In the genomic region with DNA sequence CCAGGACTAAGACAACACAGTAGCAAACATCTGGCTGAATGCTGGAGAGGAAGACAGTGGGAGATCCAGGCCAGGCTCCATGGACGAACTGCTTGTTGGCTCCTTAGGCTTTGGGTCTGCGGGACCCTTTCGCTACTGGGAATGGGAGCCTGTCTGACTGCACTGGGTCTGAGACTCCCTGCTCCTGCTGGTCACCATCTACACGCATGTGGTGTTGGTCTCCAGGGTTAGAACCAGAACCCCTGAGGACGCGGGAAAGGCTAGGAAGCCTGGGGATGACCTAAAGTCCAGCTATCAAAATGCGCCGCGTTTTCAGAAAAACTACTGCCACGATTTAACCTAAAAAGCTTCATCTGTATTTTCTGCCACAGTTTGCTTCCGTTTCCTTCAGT, we compare ENCODE assay signal across 8 cellular contexts. TPM values are rescaled to one million over a fixed set of nuclear protein-coding genes. Genes with fewer than 3 reads are reported as not detected.
A peak's percentile ranks its signal among the peaks of the same experiment; 100 is the strongest.
DNase-seq lines count a peak whose midpoint lies in the region; ATAC-seq, FAIRE-seq and TF ChIP-seq lines count a peak whose summit lies in the region.

No MANE protein-coding gene starts in this region.

- H2AFZ ChIP-seq in SK-N-SH (ENCODE audit: low read depth) (peak overlapping the region; percentile 92), astrocyte (ENCODE audit: low read depth, low read length) (peak overlapping the region; percentile 87), HepG2 (ENCODE audit: low read length) (no peak overlapping the region)

- in situ Hi-C loops in HepG2 (cut with HindIII; ENCODE audit: extremely low pct_ligation_motif_present, low pct_unique_long_range_greater_than_20kb), result no loop called here

- TF ChIP-seq RAD21 in SK-N-SH (IDR thresholded peaks at IDR 0.05; ENCODE audit: low read length) (no peak), HepG2 (CRISPR knock-in tag; IDR thresholded peaks at IDR 0.05) (no peak)

- peaks cover 40% of the 10 kb centered on the region for H3K79me2 ChIP-seq in SK-N-SH (ENCODE audit: insufficient read depth)
- peaks cover 43% of the 10 kb centered on the region for H3K79me2 ChIP-seq in astrocyte (ENCODE audit: insufficient read depth, low read length)
- peaks cover 36% of the 10 kb centered on the region for H3K79me2 ChIP-seq in HepG2 (ENCODE audit: insufficient read depth, low read length)

- ATAC-seq in SK-N-SH treated with all-trans-retinoic acid at 6 μM for 48 hours, result no peak
- ATAC-seq in HepG2, result no peak
- no peak for ATAC-seq in GM21360 (IDR thresholded peaks at IDR 0.05; ENCODE audit: unreplicated experiment)
- ATAC-seq in HG02798 (IDR thresholded peaks at IDR 0.05; ENCODE audit: poor library complexity, unreplicated experiment), result no peak
- no peak for ATAC-seq in HG02970 (IDR thresholded peaks at IDR 0.05; ENCODE audit: low FRiP score, unreplicated experiment)

- H3K27ac ChIP-seq in SK-N-SH (ENCODE audit: low read depth in 2 of 2, low read length in 1 of 2), result peak overlapping the region in 1 of 2 experiments; percentile 89; a peak in 3 of 4 replicates
- peak overlapping the region; percentile 92 for H3K27ac ChIP-seq in astrocyte (ENCODE audit: low read depth, low read length)
- H3K27ac ChIP-seq in HepG2 (ENCODE audit: extremely low read length, insufficient read depth, low read length), result no peak overlapping the region
- peak overlapping the region; percentile 92 to 100 for H3K27ac ChIP-seq in testis

- TF ChIP-seq POLR2A in HepG2 (IDR thresholded peaks at IDR 0.05; ENCODE audit: insufficient read depth in 1 of 2, low read depth in 2 of 2, low read length in 2 of 2) (no peak), testis (IDR thresholded peaks at IDR 0.05) (no peak)

- TF ChIP-seq CTCF in SK-N-SH (IDR thresholded peaks at IDR 0.05) (no peak), astrocyte (IDR thresholded peaks at IDR 0.05; ENCODE audit: insufficient read depth, low read depth, low read length) (no peak), HepG2 (CRISPR knock-in tag; IDR thresholded peaks at IDR 0.05) (no peak), testis (IDR thresholded peaks at IDR 0.05) (no peak)

- POLR2A ChIA-PET in SK-N-SH (lab: Yijun Ruan, JAX) (interaction anchor here (1.3 kb wide), 1 partner anchor 33 kb away, joined by 4 read pairs; no protein-coding TSS in a partner anchor), HepG2 (lab: Yijun Ruan, JAX) (interaction anchor here (1.7 kb wide), 1 partner anchor 18 kb away, joined by 5 read pairs; no protein-coding TSS in a partner anchor)

- no peaks in the 10 kb centered on the region for H3K9me3 ChIP-seq in SK-N-SH
- H3K9me3 ChIP-seq in astrocyte (ENCODE audit: insufficient read depth, low read depth, low read length), result no peaks in the 10 kb centered on the region
- H3K9me3 ChIP-seq in HepG2 (ENCODE audit: low read length), result no peaks in the 10 kb centered on the region
- no peaks in the 10 kb centered on the region for H3K9me3 ChIP-seq in testis

- intact Hi-C loops in HepG2 (cut with micrococcal nuclease; ENCODE audit: unreplicated experiment), result no loop called here
- intact Hi-C loops in testis (cut with DNase I; ENCODE audit: low total_unique reads), result no loop called here

- DNase-seq in SK-N-SH (no peak), astrocyte (ENCODE audit: low read depth) (no peak), HepG2 (ENCODE audit: low spot score) (no peak), testis (peak; percentile 37)

- peak overlapping the region; percentile 93 for H3K4me3 Mint-ChIP-seq in astrocyte (ENCODE audit: unreplicated experiment)

- H3F3A ChIP-seq in SK-N-SH (replicated peaks; ENCODE audit: insufficient read depth), result peaks cover 21% of the 10 kb centered on the region

- no peaks in the 10 kb centered on the region for H3K27me3 ChIP-seq in SK-N-SH (ENCODE audit: insufficient read depth)
- H3K27me3 ChIP-seq in astrocyte (ENCODE audit: insufficient read depth, low read length), result no peaks in the 10 kb centered on the region
- H3K27me3 ChIP-seq in HepG2 (ENCODE audit: control insufficient read depth in 1 of 2, insufficient read depth in 2 of 2, low read length in 2 of 2), result peaks cover 0 to 3% of the 10 kb centered on the region in 2 experiments; a peak in 2 of 5 replicates
- H3K27me3 ChIP-seq in testis, result no peaks in the 10 kb centered on the region

- BruUV-seq in HepG2 (replicated peaks; lab: Mats Ljungman, UMichigan), result TSS peak; percentile 92

- H3K27me3 Mint-ChIP-seq in astrocyte (ENCODE audit: low read depth, unreplicated experiment), result no peaks in the 10 kb centered on the region

- no peak for FAIRE-seq in astrocyte (lab: Jason Lieb, UNC)
- FAIRE-seq in HepG2 (lab: Jason Lieb, UNC), result no peak

- H3K27ac Mint-ChIP-seq in astrocyte (ENCODE audit: unreplicated experiment), result peak overlapping the region; percentile 55

- peaks cover 20% of the 10 kb centered on the region in 2 experiments for H3K4me1 ChIP-seq in SK-N-SH (ENCODE audit: control insufficient read depth in 1 of 2, insufficient read depth in 2 of 2, low read depth in 1 of 2, low read length in 1 of 2)
- peaks cover 10% of the 10 kb centered on the region for H3K4me1 ChIP-seq in astrocyte (ENCODE audit: insufficient read depth, low read length)
- H3K4me1 ChIP-seq in HepG2 (ENCODE audit: insufficient read depth, low read length), result peaks cover 48% of the 10 kb centered on the region
- H3K4me1 ChIP-seq in testis, result peaks cover 9% of the 10 kb centered on the region

- peak overlapping the region; percentile 89 for H3K4me2 ChIP-seq in SK-N-SH
- peak overlapping the region; percentile 87 for H3K4me2 ChIP-seq in astrocyte (ENCODE audit: low read length)
- H3K4me2 ChIP-seq in HepG2 (ENCODE audit: low read depth, low read length), result peak overlapping the region; percentile 70

- WGBS in SK-N-SH (ENCODE audit: low lambda C conversion rate), result 78% methylated on average over 11 of the region's 11 CpGs
- WGBS in HepG2 (ENCODE audit: low lambda C conversion rate), result 95% methylated on average over 11 of the region's 11 CpGs
- WGBS in testis, 2 donors, result 35 to 46% methylated on average over 8 to 11 of the region's 11 CpGs

- CTCF ChIA-PET in SK-N-SH (lab: Yijun Ruan, JAX) (interaction anchor here (1.0 to 1.8 kb wide), 4 partner anchors 13 to 62 kb away, joined by 3 to 12 read pairs (median 4); no protein-coding TSS in a partner anchor), HepG2 (lab: Yijun Ruan, JAX; ENCODE audit: low intra/inter-chr PET ratio, low total read pairs) (no interaction called here)

- H3K4me3 ChIP-seq in SK-N-SH (ENCODE audit: low read depth in 2 of 2, low read length in 1 of 2) (peak overlapping the region; percentile 62 to 81), astrocyte (ENCODE audit: insufficient read depth, low read depth, low read length) (peak overlapping the region; percentile 66), HepG2 (replicated peaks in 1 of 3; ENCODE audit: insufficient read depth in 1 of 3, low read depth in 2 of 3, low read length in 3 of 3) (peak overlapping the region in 1 of 3 experiments; percentile 82; a peak in 1 of 6 replicates), testis (peak overlapping the region; percentile 87 to 92)

- H3K4me1 Mint-ChIP-seq in astrocyte (ENCODE audit: low read depth, unreplicated experiment), result peaks cover 11% of the 10 kb centered on the region

- H3K9me3 Mint-ChIP-seq in astrocyte (ENCODE audit: unreplicated experiment), result no peaks in the 10 kb centered on the region

- H4K20me1 ChIP-seq in SK-N-SH (ENCODE audit: insufficient read depth), result peaks cover 37% of the 10 kb centered on the region
- peaks cover 37% of the 10 kb centered on the region for H4K20me1 ChIP-seq in astrocyte (ENCODE audit: insufficient read depth, low read length)
- H4K20me1 ChIP-seq in HepG2 (ENCODE audit: insufficient read depth, low read length), result peaks cover 37% of the 10 kb centered on the region

- H3K36me3 ChIP-seq in SK-N-SH (replicated peaks in 1 of 2; ENCODE audit: control insufficient read depth in 1 of 2, insufficient read depth in 2 of 2, low read length in 1 of 2) (peaks cover 0 to 8% of the 10 kb centered on the region in 2 experiments), astrocyte (ENCODE audit: insufficient read depth, low read length) (no peaks in the 10 kb centered on the region), HepG2 (replicated peaks in 1 of 2; ENCODE audit: control insufficient read depth in 1 of 2, insufficient read depth in 2 of 2, low read length in 2 of 2) (no peaks in the 10 kb centered on the region), testis (ENCODE audit: low read depth, missing control alignments) (no peaks in the 10 kb centered on the region)

- no peaks in the 10 kb centered on the region for H3K9me2 ChIP-seq in SK-N-SH

- H3K9ac ChIP-seq in SK-N-SH, result peak overlapping the region; percentile 86; the same call in 1 of the 2 replicates
- H3K9ac ChIP-seq in astrocyte (ENCODE audit: low read length), result peak overlapping the region; percentile 93
- H3K9ac ChIP-seq in HepG2 (ENCODE audit: insufficient read depth, low read depth, low read length), result no peak overlapping the region

- TF ChIP-seq EP300 in SK-N-SH (IDR thresholded peaks at IDR 0.05; ENCODE audit: borderline replicate concordance in 1 of 2, low read depth in 1 of 2, low read length in 1 of 2) (no peak), HepG2 (IDR thresholded peaks at IDR 0.05; ENCODE audit: low read depth in 2 of 2, low read length in 2 of 2) (no peak), HepG2 (CRISPR knock-in tag; IDR thresholded peaks at IDR 0.05; ENCODE audit: borderline replicate concordance) (no peak)

- H3K36me3 Mint-ChIP-seq in astrocyte (ENCODE audit: low read depth, unreplicated experiment), result no peaks in the 10 kb centered on the region

RNA-seq across cellular contexts. Expression of gene DNAJB6, which starts 0.8 kb away (rescaled TPM):
- 176 and 185 TPM in 2 replicates for polyA plus RNA-seq in SK-N-SH (2012; rRNA removed)
- 211 and 219 TPM in 2 replicates for polyA plus RNA-seq in SK-N-SH (2012; cell fraction: cytosol; rRNA removed)
- 138 and 185 TPM in 2 replicates for polyA plus RNA-seq in SK-N-SH (2012; cell fraction: nucleus; rRNA removed)
- total RNA-seq in astrocyte, result 158 and 179 TPM in 2 replicates
- 53.9 and 72.9 TPM in 2 replicates for total RNA-seq in HepG2 (2016; rRNA removed; fragmentation: Illumina TruSeq; extraction: Trizol)
- total RNA-seq in HepG2 (2016; cell fraction: cytosol; rRNA removed; fragmentation: Illumina TruSeq; extraction: Trizol; ENCODE audit: low read depth), result 51.7 and 58.5 TPM in 2 replicates
- 57.3 and 66.0 TPM in 2 replicates for total RNA-seq in HepG2 (2016; cell fraction: insoluble cytoplasmic fraction; rRNA removed; fragmentation: Illumina TruSeq; extraction: Trizol)
- 37.1 and 38.2 TPM in 2 replicates for total RNA-seq in HepG2 (2016; cell fraction: membrane; rRNA removed; fragmentation: Illumina TruSeq; extraction: Trizol)
- total RNA-seq in HepG2 (2016; cell fraction: nucleus; rRNA removed; fragmentation: Illumina TruSeq; extraction: Trizol), result 31.6 and 33.1 TPM in 2 replicates
- polyA plus RNA-seq in HepG2 (2011; rRNA removed), result 27.1 and 29.9 TPM in 2 replicates
- 14.8 and 23.9 TPM in 2 replicates for polyA plus RNA-seq in HepG2 (2011; cell fraction: cytosol; rRNA removed)
- 22.1 and 25.2 TPM in 2 replicates for polyA plus RNA-seq in HepG2 (2011; cell fraction: nucleus; rRNA removed)
- 61.9 and 67.0 TPM in 2 replicates for polyA plus RNA-seq in HepG2 (2012)
- 15.6 and 19.2 TPM in 2 replicates for polyA plus RNA-seq in HepG2 (2016; cell fraction: cytosol; fragmentation: Illumina TruSeq; extraction: Trizol; ENCODE audit: low read depth)
- 96.0 and 98.3 TPM in 2 replicates for polyA plus RNA-seq in HepG2 (2016; cell fraction: insoluble cytoplasmic fraction; fragmentation: Illumina TruSeq; extraction: Trizol; ENCODE audit: low read depth)
- polyA plus RNA-seq in HepG2 (2016; cell fraction: membrane; fragmentation: Illumina TruSeq; extraction: Trizol; ENCODE audit: low read depth), result 29.1 and 33.0 TPM in 2 replicates
- 55.8 and 62.6 TPM in 2 replicates for polyA plus RNA-seq in HepG2 (2016; cell fraction: nucleus; fragmentation: Illumina TruSeq; extraction: Trizol; ENCODE audit: insufficient read depth, low read depth)
- 18.1 and 22.3 TPM in 2 replicates for polyA minus RNA-seq in HepG2 (2011; rRNA and poly(A)+ RNA removed; ENCODE audit: low replicate concordance)
- polyA minus RNA-seq in HepG2 (2011; cell fraction: cytosol; rRNA and poly(A)+ RNA removed), result 25.6 and 28.2 TPM in 2 replicates
- 43.9 and 51.2 TPM in 2 replicates for polyA minus RNA-seq in HepG2 (2011; cell fraction: nucleus; rRNA and poly(A)+ RNA removed)
- 100 to 1,000 TPM; 154 to 172 TPM for total RNA-seq in testis
- 262 TPM for polyA plus RNA-seq in testis (ENCODE audit: insufficient read depth, low read depth, low replicate concordance)
